Comparison of ENCODE assay signal across 17 cellular contexts in the genomic region with DNA sequence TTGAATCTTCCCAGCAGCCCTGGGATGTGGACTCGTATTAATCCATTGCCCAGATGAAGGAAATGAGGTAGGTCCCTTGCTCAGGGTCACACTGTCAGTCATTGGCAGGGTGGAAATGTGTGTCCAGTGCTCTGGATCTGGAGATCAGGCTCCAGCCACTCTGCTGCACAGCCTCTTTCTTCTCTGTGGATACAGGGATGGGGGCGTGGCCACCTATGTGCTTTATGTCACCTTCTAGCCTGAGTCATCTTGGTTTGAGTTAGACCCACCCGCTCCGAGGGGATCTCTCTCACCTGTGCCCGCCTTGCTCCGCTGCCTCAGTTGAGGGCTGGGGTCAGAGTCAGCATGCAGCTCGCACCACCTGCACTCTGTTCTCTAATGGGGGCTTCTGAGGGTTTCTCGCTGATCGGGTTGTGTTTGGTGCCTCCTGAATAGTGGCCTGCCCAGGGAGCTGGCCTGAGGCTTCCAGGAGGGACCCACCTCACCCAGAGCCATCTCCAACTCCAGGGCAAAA.
DNase-seq lines count a peak whose midpoint lies in the region; ATAC-seq and TF ChIP-seq lines count a peak whose summit lies in the region.
"Had no signal": no experiment of that assay in that cellular context is flagged by ENCODE, and none has a peak within 500 bp of the region (broad histone marks: within the 10 kb centered on the region; RNA-seq: fewer than 3 reads in every experiment).

No MANE protein-coding gene starts in this region.

- DNase-seq in left ventricle myocardium inferior, result no peak
- no peak for DNase-seq in left ventricle myocardium superior
- DNase-seq in chondrocyte (ENCODE audit: low spot score), result peak; percentile 65
- DNase-seq in mucosa of descending colon, result no peak
- no peak for DNase-seq in COR-L47 (lab: John Stamatoyannopoulos, UW)
- no peak for DNase-seq in SJCRH30
- DNase-seq: Calu3; CD4-positive, alpha-beta T cell; HFFc6; NCI-H1092 treated with DMSO at 0.1 percent for 48 hours; NCI-H146; NCI-H2081 treated with DMSO at 0.1 percent for 48 hours; SHP77 had no signal

- peak overlapping the region; percentile 39 for H3K27ac ChIP-seq in left ventricle myocardium inferior (replicated peaks)
- H3K27ac ChIP-seq in SJCRH30, result no peak overlapping the region
- H3K27ac ChIP-seq: A549 had no signal

- no peak overlapping the region for H3K27ac Mint-ChIP-seq in chondrocyte (ENCODE audit: unreplicated experiment)
- H3K27ac Mint-ChIP-seq: CD4-positive, alpha-beta T cell; HFFc6 had no signal

- H3K4me3 ChIP-seq in left ventricle myocardium inferior, result no peak overlapping the region
- no peak overlapping the region for H3K4me3 ChIP-seq in mucosa of descending colon
- no peak overlapping the region for H3K4me3 ChIP-seq in SJCRH30
- H3K4me3 ChIP-seq: A549, GM12878 had no signal

- H3K4me1 ChIP-seq in left ventricle myocardium inferior (peaks cover 95% of the 10 kb centered on the region), mucosa of descending colon (ENCODE audit: low read depth) (no peaks in the 10 kb centered on the region), SJCRH30 (no peaks in the 10 kb centered on the region)
- H3K4me1 ChIP-seq: A549 had no signal

- no peaks in the 10 kb centered on the region for H3K9me3 Mint-ChIP-seq in chondrocyte (ENCODE audit: low read depth)
- H3K9me3 Mint-ChIP-seq: CD4-positive, alpha-beta T cell; HFFc6 had no signal

- no peaks in the 10 kb centered on the region for H3K9me3 ChIP-seq in left ventricle myocardium inferior (replicated peaks)
- H3K9me3 ChIP-seq in mucosa of descending colon, result no peaks in the 10 kb centered on the region
- H3K9me3 ChIP-seq in SJCRH30 (replicated peaks), result no peaks in the 10 kb centered on the region
- H3K9me3 ChIP-seq: A549 had no signal

- H3K27me3 ChIP-seq in left ventricle myocardium inferior (ENCODE audit: low read depth) (no peaks in the 10 kb centered on the region), SJCRH30 (no peaks in the 10 kb centered on the region)

- no peak for TF ChIP-seq CTCF in left ventricle myocardium inferior (IDR thresholded peaks at IDR 0.05; ENCODE audit: borderline replicate concordance)
- TF ChIP-seq CTCF in chondrocyte (IDR thresholded peaks at IDR 0.05), result no peak
- no peak for TF ChIP-seq CTCF in mucosa of descending colon (IDR thresholded peaks at IDR 0.05)

- ATAC-seq in left ventricle myocardium superior, result no peak
- ATAC-seq in mucosa of descending colon, result peak; percentile 52
- no peak for ATAC-seq in GM19351 (IDR thresholded peaks at IDR 0.05; ENCODE audit: unreplicated experiment)
- no peak for ATAC-seq in GM18858 (IDR thresholded peaks at IDR 0.05; ENCODE audit: unreplicated experiment)
- ATAC-seq: A549, GM12878 had no signal

- peaks cover 71% of the 10 kb centered on the region for H3K36me3 ChIP-seq in left ventricle myocardium inferior
- H3K36me3 ChIP-seq in mucosa of descending colon (ENCODE audit: low read depth), result peaks cover 3% of the 10 kb centered on the region
- 0 out of 2 replicates have a peak, but pooled peaks cover 3% of the 10 kb centered on the region for H3K36me3 ChIP-seq in SJCRH30

- intact Hi-C loops in left ventricle myocardium inferior (cut with micrococcal nuclease), result loop anchor here (5.0 kb wide), 1 partner anchor 39 kb away; no protein-coding TSS in a partner anchor
- intact Hi-C loops in left ventricle myocardium superior (cut with micrococcal nuclease), result loop anchor here (10.0 kb wide), 1 partner anchor 46 kb away; no protein-coding TSS in a partner anchor
- intact Hi-C loops in mucosa of descending colon (cut with DNase I, micrococcal nuclease), result no loop called here

- H3K4me1 Mint-ChIP-seq in chondrocyte (ENCODE audit: low read depth), result peaks cover 5% of the 10 kb centered on the region

- H3K36me3 Mint-ChIP-seq in chondrocyte (ENCODE audit: low read depth), result peaks cover 17% of the 10 kb centered on the region

- H3K4me3 Mint-ChIP-seq in chondrocyte (ENCODE audit: unreplicated experiment), result no peak overlapping the region
- H3K4me3 Mint-ChIP-seq: CD4-positive, alpha-beta T cell; HFFc6 had no signal

- no peaks in the 10 kb centered on the region for H3K27me3 Mint-ChIP-seq in chondrocyte (ENCODE audit: low read depth)
- H3K27me3 Mint-ChIP-seq: CD4-positive, alpha-beta T cell had no signal

Comparison
In these comparisons a context has a peak if more than half of its experiments do, and no peak if none do; other contexts are left out.
1. intact Hi-C loops: an anchor here in left ventricle myocardium inferior (5.0 kb wide) and left ventricle myocardium superior (10.0 kb wide); none called in mucosa of descending colon.